In the genomic region with DNA sequence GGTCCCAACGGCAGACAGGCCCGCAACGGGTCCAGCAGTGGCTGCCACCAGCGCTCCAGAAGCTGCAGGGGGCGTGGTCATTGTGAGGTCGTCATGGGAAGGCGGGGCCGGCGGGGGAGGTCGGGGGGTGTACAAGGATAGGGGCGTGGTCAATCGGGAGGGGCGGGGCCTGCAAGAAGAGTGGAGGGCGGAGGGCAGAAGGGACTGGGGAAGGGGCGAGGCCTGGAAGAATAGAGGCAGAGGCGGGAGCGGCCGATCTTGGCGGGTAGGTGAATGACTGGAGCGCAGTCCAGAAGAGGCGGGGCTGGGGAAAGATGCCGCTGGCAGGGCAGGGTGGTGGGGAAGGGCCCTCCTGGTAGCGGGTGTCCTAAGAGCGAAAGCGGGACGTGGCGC, we compare ENCODE assay signal across 8 cellular contexts. TPM values are rescaled to one million over a fixed set of nuclear protein-coding genes. Genes with fewer than 3 reads are reported as not detected.
DNase-seq lines count a peak whose midpoint lies in the region; ATAC-seq and TF ChIP-seq lines count a peak whose summit lies in the region.

No MANE protein-coding gene starts in this region.

- H3K4me3 ChIP-seq in left lung: peak overlapping the region; percentile 76 to 78

- intact Hi-C loops in left lung (cut with DNase I): no loop called here

- no peak for TF ChIP-seq CTCF in left lung (IDR thresholded peaks at IDR 0.05)

- no peaks in the 10 kb centered on the region for H3K9me3 Mint-ChIP-seq in activated CD4-positive, alpha-beta memory T cell treated with anti-CD3 and anti-CD28 coated beads, Interleukin-2, amount 10 ng/mL, durations not matched to agents 7 days and 5 days

- no peaks in the 10 kb centered on the region for H3K27me3 ChIP-seq in left lung

- peak overlapping the region; percentile 79 to 83 for H3K27ac ChIP-seq in left lung

- H3K27ac Mint-ChIP-seq in activated CD4-positive, alpha-beta memory T cell treated with anti-CD3 and anti-CD28 coated beads, Interleukin-2, amount 10 ng/mL, durations not matched to agents 7 days and 5 days: peak overlapping the region; percentile 67

- POLR2A ChIA-PET in activated CD4-positive, alpha-beta memory T cell treated with anti-CD3 and anti-CD28 coated beads, Interleukin-2, amount 10 ng/mL, durations not matched to agents 7 days and 5 days (lab: Charles Lee): interaction anchor here (2.0 kb wide), 1 partner anchor 10 kb away, joined by 9 read pairs; the partner anchor contains the start of gene MED25

- CTCF ChIA-PET in activated CD4-positive, alpha-beta memory T cell treated with anti-CD3 and anti-CD28 coated beads, Interleukin-2, amount 10 ng/mL, durations not matched to agents 7 days and 5 days (lab: Charles Lee): no interaction called here

- peak; percentile 90 for DNase-seq in Daoy (ENCODE audit: low read depth)
- peak; percentile 63 for DNase-seq in NCI-H2107 (lab: John Stamatoyannopoulos, UW)
- peak; percentile 90 for DNase-seq in activated CD4-positive, alpha-beta memory T cell treated with anti-CD3 and anti-CD28 coated beads, Interleukin-2, amount 10 ng/mL, durations not matched to agents 7 days and 5 days
- peak; percentile 90 for DNase-seq in dermis blood vessel endothelial cell
- DNase-seq in left lung: peak; percentile 94 to 96
- DNase-seq in stimulated activated CD4-positive, alpha-beta T cell treated with anti-CD3 and anti-CD28 coated beads, Interleukin-1b, Interleukin-23, amount 100 ng/mL, for 4 hours (ENCODE audit: low read depth in 2 of 2): peak; percentile 85 to 86
- DNase-seq in GDM1 (lab: John Stamatoyannopoulos, UW): no peak

- peaks cover 0 to 27% of the 10 kb centered on the region in 2 donors for H3K36me3 ChIP-seq in left lung

- ATAC-seq in left lung: peak; percentile 80
- ATAC-seq in HG02678 (IDR thresholded peaks at IDR 0.05; ENCODE audit: unreplicated experiment): no peak

- peak overlapping the region; percentile 84 for H3K4me3 Mint-ChIP-seq in activated CD4-positive, alpha-beta memory T cell treated with anti-CD3 and anti-CD28 coated beads, Interleukin-2, amount 10 ng/mL, durations not matched to agents 7 days and 5 days

- peaks cover 7 to 30% of the 10 kb centered on the region in 2 donors for H3K4me1 ChIP-seq in left lung

- H3K27me3 Mint-ChIP-seq in activated CD4-positive, alpha-beta memory T cell treated with anti-CD3 and anti-CD28 coated beads, Interleukin-2, amount 10 ng/mL, durations not matched to agents 7 days and 5 days: no peaks in the 10 kb centered on the region

- peaks cover 43% of the 10 kb centered on the region for H3K4me1 Mint-ChIP-seq in activated CD4-positive, alpha-beta memory T cell treated with anti-CD3 and anti-CD28 coated beads, Interleukin-2, amount 10 ng/mL, durations not matched to agents 7 days and 5 days

- H3K36me3 Mint-ChIP-seq in activated CD4-positive, alpha-beta memory T cell treated with anti-CD3 and anti-CD28 coated beads, Interleukin-2, amount 10 ng/mL, durations not matched to agents 7 days and 5 days (ENCODE audit: low read depth): peaks cover 17% of the 10 kb centered on the region

- H3K9me3 ChIP-seq in left lung: no peaks in the 10 kb centered on the region

RNA-seq across cellular contexts. Expression of gene FUZ, which starts 4.3 kb away (rescaled TPM):
- 9.9 and 20.1 TPM in 2 replicates for total RNA-seq in Daoy (2014; rRNA removed; shearing (Covaris generic))
- total RNA-seq in activated CD4-positive, alpha-beta memory T cell treated with anti-CD3 and anti-CD28 coated beads, Interleukin-2, amount 10 ng/mL, durations not matched to agents 7 days and 5 days: 10 to 100 TPM; 13.7 to 13.9 TPM
- total RNA-seq in dermis blood vessel endothelial cell: 19.2 and 22.4 TPM in 2 replicates
- 10 to 100 TPM; 15.3 to 19.5 TPM for total RNA-seq in left lung

RNA-seq across cellular contexts. Expression of gene MED25, which starts 9.3 kb away (rescaled TPM):
- 17.8 and 29.9 TPM in 2 replicates for total RNA-seq in Daoy (2014; rRNA removed; shearing (Covaris generic))
- 10 to 100 TPM; 65.3 to 67.9 TPM for total RNA-seq in activated CD4-positive, alpha-beta memory T cell treated with anti-CD3 and anti-CD28 coated beads, Interleukin-2, amount 10 ng/mL, durations not matched to agents 7 days and 5 days
- total RNA-seq in dermis blood vessel endothelial cell: 13.4 and 34.4 TPM in 2 replicates
- 10 to 100 TPM; 52.1 to 57.1 TPM for total RNA-seq in left lung

RNA-seq across cellular contexts. Expression of gene AP2A1, which starts 42.0 kb away (rescaled TPM):
- 44.8 and 46.5 TPM in 2 replicates for total RNA-seq in Daoy (2014; rRNA removed; shearing (Covaris generic))
- 10 to 100 TPM; 78.0 to 79.2 TPM for total RNA-seq in activated CD4-positive, alpha-beta memory T cell treated with anti-CD3 and anti-CD28 coated beads, Interleukin-2, amount 10 ng/mL, durations not matched to agents 7 days and 5 days
- 52.1 and 129 TPM in 2 replicates for total RNA-seq in dermis blood vessel endothelial cell
- 10 to 100 TPM; 84.9 to 87.6 TPM for total RNA-seq in left lung

RNA-seq across cellular contexts. Expression of gene PTOV1, which starts 42.2 kb away (rescaled TPM):
- 61.2 and 67.8 TPM in 2 replicates for total RNA-seq in Daoy (2014; rRNA removed; shearing (Covaris generic))
- 10 to 100 TPM; 69.3 to 71.7 TPM for total RNA-seq in activated CD4-positive, alpha-beta memory T cell treated with anti-CD3 and anti-CD28 coated beads, Interleukin-2, amount 10 ng/mL, durations not matched to agents 7 days and 5 days
- total RNA-seq in dermis blood vessel endothelial cell (57.2 and 72.9 TPM in 2 replicates), left lung (100 to 1,000 TPM in 1 of 2 donors, 10 to 100 TPM in 1; 96.0 to 133 TPM)

RNA-seq across cellular contexts. Expression of gene TSKS, which starts 45.7 kb away (rescaled TPM):
- total RNA-seq in Daoy (2014; rRNA removed; shearing (Covaris generic)): not detected in 2 replicates
- under 1 TPM; 0.63 to 0.86 TPM for total RNA-seq in activated CD4-positive, alpha-beta memory T cell treated with anti-CD3 and anti-CD28 coated beads, Interleukin-2, amount 10 ng/mL, durations not matched to agents 7 days and 5 days
- total RNA-seq in dermis blood vessel endothelial cell (0.17 TPM in 1 of 2 replicates, not detected in the other), left lung (under 1 TPM in 1 of 2 donors, not detected in 1; 0.39 TPM)
